1 cellular context compared by ENCODE assay signal in genomic region chr13:109720758-109721184, GRCh38.
TF ChIP-seq lines count a peak whose summit lies in the region.

No MANE protein-coding gene starts in this region.

TF ChIP-seq in HepG2, 621 proteins besides CTCF, POLR2A, EP300 and RAD21 (continued from another document):
- peak; percentile 44; the same call in 1 of the 2 replicates for TF ChIP-seq PAXIP1 (CRISPR knock-in tag; conservative IDR thresholded peaks at IDR 0.05)
- TF ChIP-seq RXRB (CRISPR knock-in tag; IDR thresholded peaks at IDR 0.05; ENCODE audit: borderline replicate concordance): peak; percentile 63; the same call in 1 of the 2 replicates
